8 cellular contexts compared by ENCODE assay signal in the genomic region with DNA sequence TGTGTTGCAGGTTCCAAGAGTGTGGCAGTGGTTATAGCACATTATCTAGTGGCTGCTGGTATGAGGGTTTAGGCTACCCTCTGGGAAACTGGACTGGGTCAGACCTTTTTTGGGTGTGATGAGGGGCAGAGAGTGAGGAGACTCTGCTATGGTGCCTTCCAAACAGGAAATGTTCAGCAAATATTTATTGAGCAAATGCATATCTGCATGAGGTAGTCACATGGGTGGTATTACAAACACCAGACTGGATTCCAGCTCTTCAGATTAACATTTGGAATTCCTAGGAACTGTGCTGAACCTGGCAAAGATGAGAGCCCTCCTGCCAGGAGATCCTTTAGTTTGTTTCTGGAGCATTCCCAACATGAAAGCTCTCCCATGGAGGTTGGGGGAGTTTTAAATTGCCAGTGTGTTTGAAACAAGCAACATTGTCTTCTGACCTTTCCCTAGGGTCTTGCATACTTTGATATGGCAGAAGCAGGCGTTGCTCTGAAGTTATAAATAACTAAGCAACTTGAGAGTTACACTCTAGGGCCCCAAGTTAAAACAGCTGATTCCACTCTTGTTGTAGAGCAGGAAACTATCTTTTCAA.
A peak's percentile ranks its signal among the peaks of the same experiment; 100 is the strongest.
DNase-seq lines count a peak whose midpoint lies in the region; ATAC-seq and TF ChIP-seq lines count a peak whose summit lies in the region.

No MANE protein-coding gene starts in this region.

- ATAC-seq in GM18502 (IDR thresholded peaks at IDR 0.05; ENCODE audit: poor library complexity, unreplicated experiment) (no peak), GM21825 (IDR thresholded peaks at IDR 0.05; ENCODE audit: unreplicated experiment) (no peak), HG03378 (IDR thresholded peaks at IDR 0.05; ENCODE audit: unreplicated experiment) (no peak)

- peaks cover 34% of the 10 kb centered on the region for H3K4me1 ChIP-seq in stomach smooth muscle (ENCODE audit: control insufficient read depth, insufficient read depth, low read length)

- no peaks in the 10 kb centered on the region for H3K27me3 ChIP-seq in H7 (ENCODE audit: control insufficient read depth, insufficient read depth, low read length)
- H3K27me3 ChIP-seq in stomach smooth muscle (ENCODE audit: control insufficient read depth in 1 of 2, insufficient read depth in 2 of 2, low read length in 2 of 2), result no peaks in the 10 kb centered on the region

- in situ Hi-C loops in astrocyte of the spinal cord (cut with HindIII; ENCODE audit: low sequenced_read_pairs), result no loop called here

- no peak for TF ChIP-seq CTCF in astrocyte of the spinal cord (IDR thresholded peaks at IDR 0.05; ENCODE audit: low read depth, low read length)

- no peak overlapping the region for H3K9ac ChIP-seq in stomach smooth muscle (ENCODE audit: low read length in 2 of 2)

- H3K4me3 ChIP-seq in H7 (ENCODE audit: insufficient read depth, low read depth, low read length), result no peak overlapping the region
- no peak overlapping the region for H3K4me3 ChIP-seq in astrocyte of the spinal cord (ENCODE audit: low read depth, low read length)
- H3K4me3 ChIP-seq in stomach smooth muscle (ENCODE audit: low read length in 2 of 2), result peak overlapping the region; percentile 22 to 47

- H3K36me3 ChIP-seq in H7 (replicated peaks; ENCODE audit: control insufficient read depth, insufficient read depth, low read length) (no peaks in the 10 kb centered on the region), stomach smooth muscle (ENCODE audit: control insufficient read depth in 2 of 2, insufficient read depth in 2 of 2, low read length in 2 of 2) (no peaks in the 10 kb centered on the region)

- no peaks in the 10 kb centered on the region for H3K9me3 ChIP-seq in stomach smooth muscle (ENCODE audit: control insufficient read depth in 2 of 2, low read length in 2 of 2)

- H3K27ac ChIP-seq in stomach smooth muscle (ENCODE audit: low read length), result peak overlapping the region; percentile 58

- DNase-seq in H7 (peak; percentile 21), astrocyte of the spinal cord (ENCODE audit: low read depth, low spot score) (peak; percentile 37), iris pigment epithelial cell (ENCODE audit: low read depth) (peak; percentile 35), dedifferentiated amniotic fluid mesenchymal stem cell (ENCODE audit: extremely low spot score) (no peak)

Comparison
In these comparisons a context has a peak if more than half of its experiments do, and no peak if none do; other contexts are left out.
1. H3K4me3 ChIP-seq: peak in stomach smooth muscle (2 of 2); none in H7 (single experiment) and astrocyte of the spinal cord (single experiment).